Comparison of ENCODE assay signal across 12 cellular contexts in the genomic region with DNA sequence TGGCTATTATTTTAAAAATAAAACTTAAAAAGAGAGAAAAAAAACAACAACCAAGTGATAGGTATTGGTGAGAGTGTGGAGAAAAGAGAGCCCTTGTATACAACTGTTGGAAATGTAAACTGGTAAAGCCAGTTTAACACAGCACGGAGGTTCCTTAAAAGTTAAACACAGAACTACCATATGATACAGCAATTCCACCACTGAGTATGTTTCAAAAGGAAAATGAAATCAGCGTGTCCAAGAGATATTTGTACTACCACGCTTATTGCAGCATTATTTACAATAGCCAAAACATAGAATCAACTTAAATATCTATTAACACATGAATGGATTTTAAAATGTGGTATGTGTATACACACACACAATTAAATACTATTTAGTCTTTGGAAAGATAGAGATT. TPM values are rescaled to one million over a fixed set of nuclear protein-coding genes. Genes with fewer than 3 reads are reported as not detected.
DNase-seq lines count a peak whose midpoint lies in the region; ATAC-seq and TF ChIP-seq lines count a peak whose summit lies in the region.
"Had no signal": no experiment of that assay in that cellular context is flagged by ENCODE, and none has a peak within 500 bp of the region (broad histone marks: within the 10 kb centered on the region; RNA-seq: fewer than 3 reads in every experiment).

No MANE protein-coding gene starts in this region.

- H3K27me3 ChIP-seq in IMR-90 (ENCODE audit: control insufficient read depth, insufficient read depth, low read length) (no peaks in the 10 kb centered on the region), lower lobe of right lung (ENCODE audit: low read depth) (no peaks in the 10 kb centered on the region)

- no peak for DNase-seq in AG10803 (ENCODE audit: low read depth)
- no peak for DNase-seq in IMR-90
- DNase-seq in coronary artery (ENCODE audit: low spot score) = no peak
- DNase-seq in lower lobe of right lung = no peak
- DNase-seq in activated CD8-positive, alpha-beta memory T cell treated with anti-CD3 and anti-CD28 coated beads, Interleukin-2, amount 10 ng/mL, durations not matched to agents 7 days and 5 days = no peak
- DNase-seq in activated CD8-positive, alpha-beta memory T cell treated with anti-CD3 and anti-CD28 coated beads, Interleukin-2, amount 50 U/mL, for 4 hours = no peak
- no peak for DNase-seq in cortex of kidney (lab: John Stamatoyannopoulos, UW)
- DNase-seq in GM13976 (ENCODE audit: low spot score) = no peak
- DNase-seq: CD8-positive, alpha-beta T cell; cerebellar nuclear complex; NCI-H774 had no signal

- H3K4me3 ChIP-seq in AG10803 (ENCODE audit: low read length) = peak overlapping the region; percentile 13
- peak overlapping the region; percentile 95 for H3K4me3 ChIP-seq in IMR-90 (ENCODE audit: insufficient read depth, low read depth, low read length)
- H3K4me3 ChIP-seq in coronary artery = peak overlapping the region; percentile 21
- H3K4me3 ChIP-seq in lower lobe of right lung = peak overlapping the region; percentile 37

- H3K27ac ChIP-seq in IMR-90 (ENCODE audit: insufficient read depth, low read length) (peak overlapping the region; percentile 49; the same call in 1 of the 2 replicates), coronary artery (no peak overlapping the region), lower lobe of right lung (no peak overlapping the region)

- H4K8ac ChIP-seq in IMR-90 (ENCODE audit: low read depth in 2 of 2, low read length in 2 of 2) = peak overlapping the region in 1 of 2 experiments; percentile 22; a peak in 1 of 4 replicates

- H2AFZ ChIP-seq in IMR-90 (replicated peaks; ENCODE audit: low read length, poor library complexity) = no peak overlapping the region

- H3K23ac ChIP-seq in IMR-90 (ENCODE audit: low read depth, low read length) = no peak overlapping the region

- peak overlapping the region; percentile 87 for H3K4me2 ChIP-seq in IMR-90 (ENCODE audit: low read depth, low read length)

- H3K36me3 ChIP-seq in IMR-90 (ENCODE audit: control insufficient read depth, insufficient read depth, low read length) (no peaks in the 10 kb centered on the region), lower lobe of right lung (no peaks in the 10 kb centered on the region)

- H3K4me3 Mint-ChIP-seq in activated CD8-positive, alpha-beta memory T cell treated with anti-CD3 and anti-CD28 coated beads, Interleukin-2, amount 10 ng/mL, durations not matched to agents 7 days and 5 days = no peak overlapping the region
- H3K4me3 Mint-ChIP-seq: CD8-positive, alpha-beta T cell had no signal

- intact Hi-C loops in IMR-90 (cut with micrococcal nuclease) = no loop called here
- intact Hi-C loops in lower lobe of right lung (cut with DNase I) = no loop called here

- BruUV-seq in IMR-90 (replicated peaks; lab: Mats Ljungman, UMichigan) = TSS peak; percentile 46

- H4K5ac ChIP-seq in IMR-90 (ENCODE audit: low read depth, low read length) = peak overlapping the region; percentile 78; the same call in 1 of the 2 replicates

- no peak overlapping the region for H2BK120ac ChIP-seq in IMR-90 (ENCODE audit: low read depth, low read length)

- H3K9ac ChIP-seq in IMR-90 (ENCODE audit: low read depth, low read length) = peak overlapping the region; percentile 62

- TF ChIP-seq POLR2A in IMR-90 (IDR thresholded peaks at IDR 0.05; ENCODE audit: low read depth, low read length) = no peak

- peak overlapping the region; percentile 100 for H2BK5ac ChIP-seq in IMR-90 (ENCODE audit: low read depth, low read length, poor library complexity, severe bottlenecking)

- H3K4ac ChIP-seq in IMR-90 (ENCODE audit: low read depth, low read length) = no peak overlapping the region

- peak; percentile 60 for ATAC-seq in IMR-90 (ENCODE audit: low read depth)
- peak in 1 of 2 donors; percentile 48 for ATAC-seq in lower lobe of right lung
- ATAC-seq in activated CD8-positive, alpha-beta memory T cell treated with anti-CD3 and anti-CD28 coated beads, Interleukin-2, amount 10 ng/mL, durations not matched to agents 7 days and 5 days = no peak
- ATAC-seq: CD8-positive, alpha-beta T cell had no signal

- H3K4me1 ChIP-seq in IMR-90 (ENCODE audit: control insufficient read depth, insufficient read depth, low read length) (no peaks in the 10 kb centered on the region; the same call in 1 of the 2 replicates), lower lobe of right lung (no peaks in the 10 kb centered on the region)

- no peak for TF ChIP-seq RAD21 in IMR-90 (IDR thresholded peaks at IDR 0.05; ENCODE audit: low read length)

- TF ChIP-seq CTCF in AG10803 (conservative IDR thresholded peaks at IDR 0.05; ENCODE audit: low read length) (no peak), IMR-90 (conservative IDR thresholded peaks at IDR 0.05; ENCODE audit: low read depth, low read length) (no peak), coronary artery (IDR thresholded peaks at IDR 0.05) (no peak), lower lobe of right lung (IDR thresholded peaks at IDR 0.05) (no peak), GM13976 (IDR thresholded peaks at IDR 0.05; ENCODE audit: borderline replicate concordance, control extremely low read depth, extremely low read depth, insufficient read depth, missing control alignments) (no peak)

- CTCF ChIA-PET in IMR-90 (lab: Yijun Ruan, JAX) = no interaction called here
- CTCF ChIA-PET in activated CD8-positive, alpha-beta memory T cell treated with anti-CD3 and anti-CD28 coated beads, Interleukin-2, amount 10 ng/mL, durations not matched to agents 7 days and 5 days (lab: Charles Lee) = no interaction called here

- in situ Hi-C loops in IMR-90 (cut with MboI; ENCODE audit: low sequenced_read_pairs) (no loop called here), GM13976 (cut with MboI; ENCODE audit: low sequenced_read_pairs, unreplicated experiment) (no loop called here)

- POLR2A ChIA-PET in IMR-90 (lab: Charles Lee; ENCODE audit: unreplicated experiment) = no interaction called here

- peak overlapping the region; percentile 96 for H3K18ac ChIP-seq in IMR-90 (ENCODE audit: low read depth, low read length)

- H2BK15ac ChIP-seq in IMR-90 (ENCODE audit: low read depth, low read length) = no peak overlapping the region

- H2BK20ac ChIP-seq in IMR-90 (ENCODE audit: low read depth, low read length) = no peak overlapping the region

- no CpG with 5 or more reads among the region's 3 CpGs for WGBS in IMR-90 (ENCODE audit: extremely low coverage in 2 of 2, insufficient read length in 1 of 2), 2 experiments

- H3K27me3 Mint-ChIP-seq in activated CD8-positive, alpha-beta memory T cell treated with anti-CD3 and anti-CD28 coated beads, Interleukin-2, amount 10 ng/mL, durations not matched to agents 7 days and 5 days = no peaks in the 10 kb centered on the region

- H3K4me1 Mint-ChIP-seq in activated CD8-positive, alpha-beta memory T cell treated with anti-CD3 and anti-CD28 coated beads, Interleukin-2, amount 10 ng/mL, durations not matched to agents 7 days and 5 days = no peaks in the 10 kb centered on the region

- no peak overlapping the region for H4K91ac ChIP-seq in IMR-90 (ENCODE audit: insufficient read depth, low read depth, low read length)

- H2AK9ac ChIP-seq in IMR-90 (replicated peaks; ENCODE audit: low read depth, low read length, poor library complexity) = no peak overlapping the region

- no peaks in the 10 kb centered on the region for H4K20me1 ChIP-seq in IMR-90 (ENCODE audit: insufficient read depth, low read length)

- no peaks in the 10 kb centered on the region for H3K9me3 ChIP-seq in IMR-90 (ENCODE audit: control insufficient read depth, insufficient read depth, low read length)
- H3K9me3 ChIP-seq in lower lobe of right lung = no peaks in the 10 kb centered on the region

- H3K14ac ChIP-seq in IMR-90 (replicated peaks; ENCODE audit: low read depth, low read length) = no peak overlapping the region

- peaks cover 2% of the 10 kb centered on the region for H3K9me3 Mint-ChIP-seq in activated CD8-positive, alpha-beta memory T cell treated with anti-CD3 and anti-CD28 coated beads, Interleukin-2, amount 10 ng/mL, durations not matched to agents 7 days and 5 days (ENCODE audit: low read depth)
- H3K9me3 Mint-ChIP-seq: CD8-positive, alpha-beta T cell had no signal

- no peaks in the 10 kb centered on the region for H3K36me3 Mint-ChIP-seq in activated CD8-positive, alpha-beta memory T cell treated with anti-CD3 and anti-CD28 coated beads, Interleukin-2, amount 10 ng/mL, durations not matched to agents 7 days and 5 days
- H3K36me3 Mint-ChIP-seq: CD8-positive, alpha-beta T cell had no signal

- H2AK5ac ChIP-seq in IMR-90 (ENCODE audit: low read depth, low read length) = no peak overlapping the region

- H3K56ac ChIP-seq in IMR-90 (ENCODE audit: extremely low read depth, insufficient read depth, low read length) = no peak overlapping the region

- dilution Hi-C loops in IMR-90 (cut with HindIII; ENCODE audit: low sequenced_read_pairs, unreplicated experiment) = no loop called here

- no peaks in the 10 kb centered on the region; a peak in 1 of 4 replicates for H3K79me1 ChIP-seq in IMR-90 (ENCODE audit: low read depth in 1 of 2, low read length in 2 of 2)

- no peaks in the 10 kb centered on the region for H3K9me1 ChIP-seq in IMR-90 (ENCODE audit: insufficient read depth, low read length)

- H3K27ac Mint-ChIP-seq in activated CD8-positive, alpha-beta memory T cell treated with anti-CD3 and anti-CD28 coated beads, Interleukin-2, amount 10 ng/mL, durations not matched to agents 7 days and 5 days = no peak overlapping the region
- H3K27ac Mint-ChIP-seq: CD8-positive, alpha-beta T cell had no signal

TF ChIP-seq in IMR-90, 13 proteins besides CTCF, POLR2A, EP300 and RAD21:
- TF ChIP-seq, protein P1, sequence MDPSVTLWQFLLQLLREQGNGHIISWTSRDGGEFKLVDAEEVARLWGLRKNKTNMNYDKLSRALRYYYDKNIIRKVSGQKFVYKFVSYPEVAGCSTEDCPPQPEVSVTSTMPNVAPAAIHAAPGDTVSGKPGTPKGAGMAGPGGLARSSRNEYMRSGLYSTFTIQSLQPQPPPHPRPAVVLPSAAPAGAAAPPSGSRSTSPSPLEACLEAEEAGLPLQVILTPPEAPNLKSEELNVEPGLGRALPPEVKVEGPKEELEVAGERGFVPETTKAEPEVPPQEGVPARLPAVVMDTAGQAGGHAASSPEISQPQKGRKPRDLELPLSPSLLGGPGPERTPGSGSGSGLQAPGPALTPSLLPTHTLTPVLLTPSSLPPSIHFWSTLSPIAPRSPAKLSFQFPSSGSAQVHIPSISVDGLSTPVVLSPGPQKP (IDR thresholded peaks at IDR 0.05; ENCODE audit: borderline replicate concordance, low read depth, low read length) = no peak
- TF ChIP-seq BHLHE40 (IDR thresholded peaks at IDR 0.05; ENCODE audit: low read depth, low read length) (no peak), FOS (IDR thresholded peaks at IDR 0.05; ENCODE audit: low read depth, low read length) (no peak)

RNA-seq across cellular contexts. Expression of a gene that starts 1.1 kb away (rescaled TPM):
- total RNA-seq in IMR-90 (2012; rRNA removed) = 0.72 and 1.1 TPM in 2 replicates
- 0.36 and 0.53 TPM in 2 replicates for polyA plus RNA-seq in IMR-90 (2012; rRNA removed)
- polyA plus RNA-seq in IMR-90 (2012; cell fraction: cytosol; rRNA removed) = 0.08 and 0.27 TPM in 2 replicates
- polyA plus RNA-seq in IMR-90 (2012; cell fraction: nucleus; rRNA removed; ENCODE audit: low replicate concordance) = 0.14 and 0.46 TPM in 2 replicates
- 2.3 TPM for total RNA-seq in lower lobe of right lung
- not detected for total RNA-seq in activated CD8-positive, alpha-beta memory T cell treated with anti-CD3 and anti-CD28 coated beads, Interleukin-2, amount 10 ng/mL, durations not matched to agents 7 days and 5 days
- total RNA-seq: CD8-positive, alpha-beta T cell; T-helper 2 cell treated with Interferon-gamma antibody and Interleukin-4, amounts not matched to agents 100 ng/mL and 5 ng/mL, for 36 hours had no signal

Comparison
In these comparisons a context has a peak if more than half of its experiments do, and no peak if none do; other contexts are left out.
1. H3K4me3 ChIP-seq: peak in every context shown above with its lines; median percentile 95 in IMR-90; 37 in lower lobe of right lung; 21 in coronary artery; 13 in AG10803.